36 cellular contexts compared by ENCODE assay signal in the genomic region with DNA sequence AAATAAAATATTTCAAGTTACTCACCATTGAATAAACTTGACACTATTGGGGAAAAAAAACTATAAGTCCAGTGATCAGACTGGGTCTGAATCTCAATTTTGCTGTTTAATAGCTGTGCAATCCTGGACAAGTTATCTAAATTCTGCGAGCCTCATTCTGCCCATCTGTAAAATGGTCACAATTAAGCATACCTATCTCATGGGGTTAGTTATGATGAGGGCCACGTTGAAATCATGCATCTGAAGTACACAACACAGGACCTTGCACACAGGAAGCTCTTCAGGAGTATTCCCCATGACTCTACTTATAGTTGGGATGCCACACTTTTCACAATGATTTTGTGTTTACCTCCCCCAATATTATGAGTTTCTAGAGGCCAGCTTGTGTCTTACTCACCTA. TPM values are rescaled to one million over a fixed set of nuclear protein-coding genes. Genes with fewer than 3 reads are reported as not detected.
"Had no signal": no experiment of that assay in that cellular context is flagged by ENCODE, and none has a peak within 500 bp of the region (broad histone marks: within the 10 kb centered on the region; RNA-seq: fewer than 3 reads in every experiment).

No MANE protein-coding gene starts in this region.

- DNase-seq: Karpas-422, Kasumi-1, MG63, MM.1S, MV-4-11, NCI-H1048, NCI-H1092, NCI-H1092 treated with DMSO at 0.1 percent for 48 hours, NCI-H1105, NCI-H1105 treated with DMSO at 0.1 percent for 48 hours, NCI-H1417, NCI-H1417 treated with DMSO at 0.1 percent for 48 hours, NCI-H1436, NCI-H1436 treated with DMSO at 0.1 percent for 48 hours, NCI-H146, NCI-H1694, NCI-H1694 treated with DMSO at 0.1 percent for 48 hours, NCI-H187, NCI-H187 treated with DMSO at 0.1 percent for 48 hours, NCI-H1930, NCI-H2029, NCI-H2029 treated with DMSO at 0.1 percent for 48 hours, NCI-H2081, NCI-H2081 treated with DMSO at 0.1 percent for 48 hours, NCI-H2107, NCI-H2171, NCI-H2171 treated with DMSO at 0.1 percent for 48 hours, NCI-H2227 treated with DMSO at 0.1 percent for 48 hours, NCI-H226, NCI-H345, NCI-H446, NCI-H446 treated with DMSO at 0.1 percent for 48 hours, NCI-H510A, NCI-H510A treated with DMSO at 0.1 percent for 48 hours, NCI-H526 had no signal

- H3K9me3 ChIP-seq: MG63 had no signal

- H3K4me3 ChIP-seq: MG63 had no signal

- H3K36me3 ChIP-seq: MG63 had no signal

RNA-seq across cellular contexts. Expression of a gene that starts 3.8 kb away (rescaled TPM):
- total RNA-seq: LHCN-M2 had no signal
